Comparison of ENCODE assay signal across 25 cellular contexts in genomic region chr6:160178271-160178670, GRCh38. TPM values are rescaled to one million over a fixed set of nuclear protein-coding genes. Genes with fewer than 3 reads are reported as not detected.
"Had no signal": no experiment of that assay in that cellular context is flagged by ENCODE, and none has a peak within 500 bp of the region (broad histone marks: within the 10 kb centered on the region; RNA-seq: fewer than 3 reads in every experiment).

No MANE protein-coding gene starts in this region.

- H3K36me3 ChIP-seq: brain microvascular endothelial cell, lower lobe of right lung, prostate gland, suprapubic skin had no signal

- H3K4me3 ChIP-seq: lower lobe of right lung, prostate gland, skin epidermis, suprapubic skin had no signal

- ATAC-seq: activated CD8-positive, alpha-beta T cell treated with anti-CD3 and anti-CD28 coated beads, Interleukin-2, amount 10 ng/mL, durations not matched to agents 7 days and 5 days; lower lobe of right lung; right cardiac atrium; stimulated activated naive CD8-positive, alpha-beta T cell treated with anti-CD3 and anti-CD28 coated beads, Interleukin-15, amount 100 ng/mL, for 72 hours had no signal

- H3K4me1 ChIP-seq: lower lobe of right lung, prostate gland, suprapubic skin had no signal

- H3K4me1 Mint-ChIP-seq: activated CD4-positive, alpha-beta T cell treated with anti-CD3 and anti-CD28 coated beads, Interleukin-2, amount 10 ng/mL, durations not matched to agents 24 days and 14 days; central memory CD8-positive, alpha-beta T cell; stimulated activated naive CD8-positive, alpha-beta T cell treated with anti-CD3 and anti-CD28 coated beads, Interleukin-15, amount 100 ng/mL, for 72 hours had no signal

- H3K9me3 Mint-ChIP-seq: activated CD4-positive, alpha-beta T cell treated with anti-CD3 and anti-CD28 coated beads, Interleukin-2, amount 10 ng/mL, durations not matched to agents 24 days and 14 days; activated naive CD4-positive, alpha-beta T cell treated with anti-CD3 and anti-CD28 coated beads for 36 hours; activated T-cell treated with anti-CD3 and anti-CD28 coated beads, Interleukin-2, amount 50 U/mL, for 24 hours; activated T-helper 2 cell treated with anti-CD3 and anti-CD28 coated beads, Interferon-gamma antibody, Interleukin-2, Interleukin-4, amounts not matched to agents 10 μg/mL and 5 μg/mL and 100 μg/mL, durations not matched to agents 14 hours and 24 hours and 36 hours; central memory CD8-positive, alpha-beta T cell; nephron; stimulated activated naive CD8-positive, alpha-beta T cell treated with anti-CD3 and anti-CD28 coated beads, Interleukin-15, amount 100 ng/mL, for 72 hours; type B pancreatic cell had no signal

- H3K27ac Mint-ChIP-seq: activated CD4-positive, alpha-beta T cell treated with anti-CD3 and anti-CD28 coated beads, Interleukin-2, amount 10 ng/mL, durations not matched to agents 24 days and 14 days; activated CD8-positive, alpha-beta T cell treated with anti-CD3 and anti-CD28 coated beads, Interleukin-2, amount 10 ng/mL, durations not matched to agents 7 days and 5 days; activated naive CD4-positive, alpha-beta T cell treated with anti-CD3 and anti-CD28 coated beads for 36 hours; activated T-cell treated with anti-CD3 and anti-CD28 coated beads, Interleukin-2, amount 50 U/mL, for 24 hours; activated T-helper 2 cell treated with anti-CD3 and anti-CD28 coated beads, Interferon-gamma antibody, Interleukin-2, Interleukin-4, amounts not matched to agents 10 μg/mL and 5 μg/mL and 100 μg/mL, durations not matched to agents 14 hours and 24 hours and 36 hours; stimulated activated naive CD8-positive, alpha-beta T cell treated with anti-CD3 and anti-CD28 coated beads, Interleukin-15, amount 100 ng/mL, for 72 hours; type B pancreatic cell had no signal

- H3K27me3 ChIP-seq: brain microvascular endothelial cell, suprapubic skin had no signal

- DNase-seq: activated CD4-positive, alpha-beta T cell treated with anti-CD3 and anti-CD28 coated beads, Interleukin-2, amount 10 ng/mL, durations not matched to agents 24 days and 14 days; activated CD8-positive, alpha-beta T cell treated with anti-CD3 and anti-CD28 coated beads, Interleukin-2, amount 10 ng/mL, durations not matched to agents 7 days and 5 days; activated naive CD4-positive, alpha-beta T cell treated with anti-CD3 and anti-CD28 coated beads for 36 hours; activated T-cell treated with anti-CD3 and anti-CD28 coated beads, Interleukin-2, amount 50 U/mL, for 24 hours; aorta; brain microvascular endothelial cell; cortex of kidney; erythroblast; glutamatergic neuron; hippocampal formation; islet precursor cell; lower lobe of right lung; right cardiac atrium; stimulated activated CD4-positive, alpha-beta T cell treated with anti-CD3 and anti-CD28 coated beads, Interleukin-15, amount 100 ng/mL, for 24 hours; stimulated activated CD4-positive, alpha-beta T cell treated with anti-CD3 and anti-CD28 coated beads, Interleukin-2, amount 100 ng/mL, for 48 hours; stimulated activated naive CD8-positive, alpha-beta T cell treated with anti-CD3 and anti-CD28 coated beads, Interleukin-15, amount 100 ng/mL, for 72 hours; T-helper 1 cell; T-helper 9 cell had no signal

- H3K36me3 Mint-ChIP-seq: type B pancreatic cell had no signal

- H3K27ac ChIP-seq: brain microvascular endothelial cell, lower lobe of right lung, prostate gland, skin epidermis, suprapubic skin had no signal

- H3K4me3 Mint-ChIP-seq: activated CD4-positive, alpha-beta T cell treated with anti-CD3 and anti-CD28 coated beads, Interleukin-2, amount 10 ng/mL, durations not matched to agents 24 days and 14 days; activated CD8-positive, alpha-beta T cell treated with anti-CD3 and anti-CD28 coated beads, Interleukin-2, amount 10 ng/mL, durations not matched to agents 7 days and 5 days; activated naive CD4-positive, alpha-beta T cell treated with anti-CD3 and anti-CD28 coated beads for 36 hours; activated T-cell treated with anti-CD3 and anti-CD28 coated beads, Interleukin-2, amount 50 U/mL, for 24 hours; central memory CD8-positive, alpha-beta T cell; nephron; stimulated activated naive CD8-positive, alpha-beta T cell treated with anti-CD3 and anti-CD28 coated beads, Interleukin-15, amount 100 ng/mL, for 72 hours; type B pancreatic cell had no signal

- H3K27me3 Mint-ChIP-seq: type B pancreatic cell had no signal

- H3K9me3 ChIP-seq: lower lobe of right lung, prostate gland, suprapubic skin had no signal

RNA-seq across cellular contexts. Expression of gene SLC22A1, which starts 56.7 kb away (rescaled TPM):
- total RNA-seq: activated naive CD4-positive, alpha-beta T cell treated with anti-CD3 and anti-CD28 coated beads for 36 hours had no signal
